ENCODE assay signal across 8 cellular contexts in the genomic region with DNA sequence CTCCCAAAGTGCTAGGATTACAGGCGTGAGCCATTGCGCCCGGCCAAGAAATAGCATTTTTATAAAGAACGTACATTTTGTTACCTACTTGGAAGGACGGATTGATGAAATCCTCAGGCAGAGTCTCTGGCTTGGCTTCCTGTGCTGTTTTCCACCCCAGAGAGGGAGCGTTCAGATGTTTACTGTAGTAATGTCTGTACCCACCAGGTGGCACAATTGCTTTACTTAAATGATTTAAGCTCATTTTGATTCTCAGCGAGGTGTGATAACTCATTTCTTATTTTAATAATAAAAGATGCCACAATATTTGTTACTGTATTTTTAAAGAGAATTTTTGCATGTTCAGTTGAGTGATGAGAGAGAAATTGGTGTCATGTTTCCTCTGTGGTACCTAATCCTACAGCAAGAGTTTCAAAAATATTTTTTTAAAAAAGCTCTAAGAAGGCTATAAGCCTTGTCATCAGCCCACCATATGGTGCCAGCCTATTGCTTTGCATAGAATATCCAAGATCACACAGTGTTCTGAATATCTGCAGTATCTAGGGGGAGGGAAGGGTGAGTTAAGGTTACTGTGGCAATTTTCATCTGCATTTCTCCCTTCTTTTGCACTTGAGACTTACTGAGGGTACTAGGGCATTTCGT.
DNase-seq lines count a peak whose midpoint lies in the region; ATAC-seq, FAIRE-seq and TF ChIP-seq lines count a peak whose summit lies in the region.

No MANE protein-coding gene starts in this region.

- H2BK12ac ChIP-seq in H9 (ENCODE audit: insufficient read length, low read depth, low read length) (no peak overlapping the region), H1 (ENCODE audit: low read depth, low read length) (no peak overlapping the region)

- H3K4me3 Mint-ChIP-seq in H9 (no peak overlapping the region; a peak in 1 of 5 replicates), memory B cell (no peak overlapping the region)

- H3T11ph ChIP-seq in H9 (ENCODE audit: low read length): no peak overlapping the region

- H3K36me3 Mint-ChIP-seq in H9 (ENCODE audit: insufficient read depth in 1 of 3, low read depth in 3 of 3) (no peaks in the 10 kb centered on the region), memory B cell (no peaks in the 10 kb centered on the region)

- peak; percentile 81 for FAIRE-seq in H1 (lab: Jason Lieb, UNC)

- H3K14ac ChIP-seq in H9 (ENCODE audit: insufficient read depth, low read length) (no peak overlapping the region), H1 (ENCODE audit: insufficient read length) (no peak overlapping the region)

- H2AFZ ChIP-seq in H9 (ENCODE audit: low read length) (no peak overlapping the region), H1 (ENCODE audit: low read length) (no peak overlapping the region)

- TF ChIP-seq RAD21 in H1 (IDR thresholded peaks at IDR 0.05 in 1 of 2, conservative IDR thresholded peaks at IDR 0.05 in 1 of 2; ENCODE audit: low read depth in 2 of 2, low read length in 2 of 2): peak; percentile 76 to 80

- no peak overlapping the region for H3K4ac ChIP-seq in H9 (ENCODE audit: low read depth, low read length)
- H3K4ac ChIP-seq in H1 (replicated peaks; ENCODE audit: insufficient read length, low read depth, low read length): no peak overlapping the region

- H3K4me1 ChIP-seq in BLaER1: peaks cover 74% of the 10 kb centered on the region
- no peaks in the 10 kb centered on the region for H3K4me1 ChIP-seq in H9 (ENCODE audit: insufficient read depth, low read length)
- peaks cover 0 to 8% (median under 1%) of the 10 kb centered on the region in 4 experiments; a peak in 2 of 7 replicates for H3K4me1 ChIP-seq in H1 (replicated peaks in 1 of 4; ENCODE audit: control insufficient read depth in 3 of 4, insufficient read depth in 4 of 4, low read length in 3 of 4)

- H4K5ac ChIP-seq in H9 (ENCODE audit: insufficient read length, low read depth, low read length) (no peak overlapping the region), H1 (ENCODE audit: insufficient read length, low read depth, low read length) (no peak overlapping the region)

- H3K23ac ChIP-seq in H9 (ENCODE audit: insufficient read length, low read depth, low read length): no peak overlapping the region
- no peak overlapping the region for H3K23ac ChIP-seq in H1 (ENCODE audit: insufficient read length)

- H2BK20ac ChIP-seq in H9 (ENCODE audit: low read depth, low read length, poor library complexity, severe bottlenecking) (no peak overlapping the region), H1 (ENCODE audit: low read length) (no peak overlapping the region)

- no peak overlapping the region for H4K8ac ChIP-seq in H9 (replicated peaks; ENCODE audit: insufficient read length, low read depth, low read length)
- no peak overlapping the region for H4K8ac ChIP-seq in H1 (ENCODE audit: extremely low read depth, insufficient read depth, low read length)

- H3K18ac ChIP-seq in H9 (ENCODE audit: insufficient read length, low read depth, low read length): no peak overlapping the region
- no peak overlapping the region for H3K18ac ChIP-seq in H1 (ENCODE audit: extremely low read depth, low read length)

- H3K79me2 ChIP-seq in H9 (ENCODE audit: insufficient read depth, low read length) (no peaks in the 10 kb centered on the region; the same call in 1 of the 2 replicates), H1 (ENCODE audit: control insufficient read depth in 1 of 2, insufficient read depth in 2 of 2, low read length in 2 of 2) (peaks cover 6 to 61% of the 10 kb centered on the region in 2 experiments)

- TF ChIP-seq CTCF in H9 (conservative IDR thresholded peaks at IDR 0.05) (peak; percentile 82), H1 (IDR thresholded peaks at IDR 0.05; ENCODE audit: control extremely low read depth in 1 of 3, insufficient read depth in 1 of 3, low read depth in 1 of 3, low read length in 3 of 3) (peak in 2 of 3 experiments; percentile 56 to 71; a peak in 2 of 4 replicates)

- no peak overlapping the region for H3K9ac ChIP-seq in BLaER1
- no peak overlapping the region for H3K9ac ChIP-seq in H9 (ENCODE audit: extremely low read depth, insufficient read length, low read length)
- no peak overlapping the region for H3K9ac ChIP-seq in H1 (replicated peaks in 1 of 4; ENCODE audit: extremely low read depth in 1 of 4, low read depth in 3 of 4, low read length in 3 of 4)

- no peak overlapping the region for H3K4me3 ChIP-seq in BLaER1
- H3K4me3 ChIP-seq in H1 (ENCODE audit: extremely low read depth in 1 of 4, insufficient read depth in 2 of 4, low read depth in 3 of 4, low read length in 4 of 4): no peak overlapping the region

- no peaks in the 10 kb centered on the region for H3K23me2 ChIP-seq in H9 (ENCODE audit: insufficient read length, low read depth, low read length, poor library complexity, severe bottlenecking)
- no peaks in the 10 kb centered on the region for H3K23me2 ChIP-seq in H1 (ENCODE audit: low read depth, low read length)

- H2BK120ac ChIP-seq in H9 (ENCODE audit: low read depth, low read length, poor library complexity, severe bottlenecking) (no peak overlapping the region), H1 (replicated peaks; ENCODE audit: low read depth, low read length) (no peak overlapping the region)

- H3K27me3 Mint-ChIP-seq in H9 (ENCODE audit: low read depth) (no peaks in the 10 kb centered on the region), memory B cell (no peaks in the 10 kb centered on the region)

- no peak for TF ChIP-seq POLR2A in H1 (IDR thresholded peaks at IDR 0.05; ENCODE audit: control extremely low read depth in 1 of 2, low read depth in 2 of 2, low read length in 2 of 2)

- H3K27me3 ChIP-seq in BLaER1: no peaks in the 10 kb centered on the region
- no peaks in the 10 kb centered on the region for H3K27me3 ChIP-seq in H9 (ENCODE audit: insufficient read depth, low read length)
- H3K27me3 ChIP-seq in H1 (replicated peaks in 1 of 4; ENCODE audit: control insufficient read depth in 3 of 4, extremely low read depth in 1 of 4, insufficient read depth in 3 of 4, low read length in 3 of 4): no peaks in the 10 kb centered on the region

- peaks cover 32 to 37% of the 10 kb centered on the region in 2 experiments for H3K4me1 Mint-ChIP-seq in H9
- peaks cover 29% of the 10 kb centered on the region for H3K4me1 Mint-ChIP-seq in memory B cell

- POLR2A ChIA-PET in H1 (lab: Charles Lee; ENCODE audit: partially characterized antibody): interaction anchor here (1.2 to 1.9 kb wide), 4 partner anchors 43 to 100 kb away, joined by 3 to 5 read pairs (median 4); no protein-coding TSS in a partner anchor

- H4K20me1 ChIP-seq in BLaER1 (peaks cover 100% of the 10 kb centered on the region), H9 (ENCODE audit: control insufficient read depth, insufficient read depth, insufficient read length) (no peaks in the 10 kb centered on the region), H1 (replicated peaks in 1 of 2; ENCODE audit: control insufficient read depth in 1 of 2, insufficient read depth in 2 of 2, low read length in 2 of 2) (peaks cover 7 to 8% of the 10 kb centered on the region in 2 experiments)

- H3K27ac Mint-ChIP-seq in H9 (peak overlapping the region in 1 of 3 experiments; percentile 23; a peak in 1 of 7 replicates), memory B cell (no peak overlapping the region)

- H4K91ac ChIP-seq in H9 (ENCODE audit: insufficient read length, low read depth, low read length) (no peak overlapping the region), H1 (replicated peaks; ENCODE audit: insufficient read length, low read length) (no peak overlapping the region)

- H3K79me1 ChIP-seq in H9 (ENCODE audit: insufficient read depth, low read depth, low read length, poor library complexity, severe bottlenecking) (peaks cover 2% of the 10 kb centered on the region), H1 (ENCODE audit: low read depth, low read length) (no peaks in the 10 kb centered on the region; the same call in 1 of the 2 replicates)

- CTCF ChIA-PET in H1 (lab: Charles Lee; ENCODE audit: partially characterized antibody): interaction anchor here (0.6 to 4.1 kb wide), 68 partner anchors 9 to 826 kb away, joined by 3 to 63 read pairs (median 5); a partner anchor contains a TSS

- ATAC-seq in memory B cell (ENCODE audit: low read depth) (peak; percentile 60), GM21529 (IDR thresholded peaks at IDR 0.05; ENCODE audit: unreplicated experiment) (no peak)

- H2BK5ac ChIP-seq in H9 (ENCODE audit: insufficient read length, low read length) (no peak overlapping the region), H1 (ENCODE audit: low read depth, low read length) (no peak overlapping the region)

- H2AK5ac ChIP-seq in H9 (ENCODE audit: insufficient read length, low read length): no peak overlapping the region
- H2AK5ac ChIP-seq in H1 (ENCODE audit: low read depth, low read length): no peak overlapping the region

- H3K9me3 Mint-ChIP-seq in H9 (no peaks in the 10 kb centered on the region), memory B cell (no peaks in the 10 kb centered on the region)

- no peak overlapping the region for H2BK15ac ChIP-seq in H9 (ENCODE audit: low read depth, low read length)
- H2BK15ac ChIP-seq in H1 (ENCODE audit: low read length): no peak overlapping the region

- peaks cover 5% of the 10 kb centered on the region; the same call in 1 of the 2 replicates for H3K9me3 ChIP-seq in BLaER1
- H3K9me3 ChIP-seq in H9 (ENCODE audit: control insufficient read depth, low read depth, low read length): no peaks in the 10 kb centered on the region
- H3K9me3 ChIP-seq in H1 (ENCODE audit: insufficient read depth in 2 of 2, low read depth in 1 of 2, low read length in 1 of 2): no peaks in the 10 kb centered on the region

- H3K56ac ChIP-seq in H9 (ENCODE audit: insufficient read length, low read depth, low read length): no peak overlapping the region
- no peak overlapping the region for H3K56ac ChIP-seq in H1 (replicated peaks; ENCODE audit: insufficient read length, low read depth, low read length)

- DNase-seq in H9 (peak; percentile 59), NCI-H510A treated with DMSO at 0.1 percent for 48 hours (lab: John Stamatoyannopoulos, UW) (peak; percentile 88), H1 (ENCODE audit: low read depth in 1 of 2, low spot score in 2 of 2) (peak; percentile 36 to 65), memory B cell (ENCODE audit: low spot score in 2 of 2) (peak; percentile 65 to 73)
- DNase-seq in activated CD4-positive, alpha-beta T cell treated with anti-CD3 and anti-CD28 coated beads for 48 hours: peak; percentile 72
- peak; percentile 18 to 32 for DNase-seq in stimulated activated CD8-positive, alpha-beta memory T cell treated with anti-CD3 and anti-CD28 coated beads, Interleukin-4, amount 100 ng/mL, for 4 hours (ENCODE audit: low read depth in 2 of 2, low spot score in 1 of 2)

- no peak for TF ChIP-seq EP300 in H1 (IDR thresholded peaks at IDR 0.05; ENCODE audit: borderline replicate concordance in 1 of 2, low read depth in 2 of 2, low read length in 2 of 2)

- no peak overlapping the region for H3K27ac ChIP-seq in BLaER1
- H3K27ac ChIP-seq in H9 (ENCODE audit: insufficient read length, low read depth, low read length): no peak overlapping the region
- H3K27ac ChIP-seq in H1 (ENCODE audit: low read depth, low read length): no peak overlapping the region

- no CpG with 5 or more reads among the region's 8 CpGs for WGBS in H9 (ENCODE audit: extremely low coverage, insufficient read length, low lambda C conversion rate)
- whole genome bisulfite sequencing in H1 (ENCODE audit: extremely low coverage in 1 of 2, insufficient coverage in 1 of 2, insufficient read length in 1 of 2, insufficient replicate concordance in 2 of 2, low coverage in 1 of 2, low lambda C conversion rate in 2 of 2, missing lambda C conversion rate in 1 of 2), 2 experiments: 23% methylated on average over 8 of the region's 8 CpGs; no CpG with 5 or more reads in 1 of the 2 experiments

- H3K4me2 ChIP-seq in BLaER1: peak overlapping the region; percentile 27; the same call in 1 of the 2 replicates
- H3K4me2 ChIP-seq in H9 (ENCODE audit: insufficient read depth, insufficient read length, low read length): no peak overlapping the region
- no peak overlapping the region for H3K4me2 ChIP-seq in H1 (ENCODE audit: insufficient read depth in 1 of 2, low read depth in 2 of 2, low read length in 2 of 2)

- H3K36me3 ChIP-seq in BLaER1: peaks cover 31% of the 10 kb centered on the region
- no peaks in the 10 kb centered on the region for H3K36me3 ChIP-seq in H1 (ENCODE audit: control insufficient read depth in 2 of 4, insufficient read depth in 4 of 4, low read length in 3 of 4)

Comparison
In these comparisons a context has a peak if more than half of its experiments do, and no peak if none do; other contexts are left out.
1. DNase-seq: peak in every context shown above with its lines; median percentile 88 in NCI-H510A treated with DMSO at 0.1 percent for 48 hours; 72 in activated CD4-positive, alpha-beta T cell treated with anti-CD3 and anti-CD28 coated beads for 48 hours; 69 in memory B cell; 59 in H9; 50 in H1; 25 in stimulated activated CD8-positive, alpha-beta memory T cell treated with anti-CD3 and anti-CD28 coated beads, Interleukin-4, amount 100 ng/mL, for 4 hours.